Comparison of ENCODE assay signal across 1 cellular context in the genomic region with DNA sequence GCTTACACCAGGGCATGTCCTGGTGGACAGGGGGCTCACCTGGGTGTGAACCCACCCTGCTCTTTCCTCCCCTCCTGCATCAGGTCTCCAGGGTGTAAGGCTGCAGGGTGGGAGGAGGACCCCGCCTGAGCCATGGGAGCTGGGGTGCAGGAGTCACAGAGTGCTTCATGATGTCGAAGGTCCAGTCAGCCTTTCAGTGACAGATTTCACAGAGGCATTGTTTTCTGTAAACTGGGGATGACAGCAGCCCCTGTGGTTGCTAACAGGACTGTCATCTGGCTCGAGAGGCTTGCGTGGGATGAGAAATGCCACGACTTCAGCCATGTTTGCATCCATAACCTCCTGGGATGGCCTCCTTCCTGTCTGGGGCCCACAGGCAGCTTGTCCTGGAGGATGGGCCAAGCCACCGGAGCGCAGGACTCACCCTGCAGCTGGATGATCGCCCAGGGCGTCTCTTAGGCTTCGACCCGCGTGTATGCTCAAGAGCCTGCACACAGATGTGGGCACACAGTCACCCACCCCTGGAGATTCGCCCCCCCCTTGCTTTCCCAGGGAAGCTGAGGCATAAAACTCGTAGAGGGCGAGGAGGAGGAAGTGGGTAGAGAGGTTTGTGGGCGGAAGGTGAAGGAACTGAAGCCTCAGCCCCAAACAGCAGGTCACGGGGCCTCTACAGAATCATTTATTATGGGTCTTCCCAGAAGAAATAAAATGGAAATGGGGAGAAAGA.
TF ChIP-seq lines count a peak whose summit lies in the region.

No MANE protein-coding gene starts in this region.

TF ChIP-seq in GM12878, 131 proteins besides CTCF, POLR2A, EP300 and RAD21 (continues in another document):
- TF ChIP-seq PKNOX1 (IDR thresholded peaks at IDR 0.05) (0 out of 2 replicates have a peak, but pooled peaks have one; percentile 34), SIX5 (IDR thresholded peaks at IDR 0.05; ENCODE audit: low read depth, low read length, severe bottlenecking) (no peak), LARP7 (IDR thresholded peaks at IDR 0.05) (no peak), HDAC6 (IDR thresholded peaks at IDR 0.05; ENCODE audit: unreplicated experiment) (no peak), SKIL (IDR thresholded peaks at IDR 0.05; ENCODE audit: low read depth, poor library complexity, severe bottlenecking) (no peak), STAT1 (conservative IDR thresholded peaks at IDR 0.05) (no peak), WRNIP1 (IDR thresholded peaks at IDR 0.05; ENCODE audit: borderline replicate concordance, low read depth, low read length) (no peak), PBX3 (IDR thresholded peaks at IDR 0.05; ENCODE audit: insufficient replicate concordance, low read depth, low read length) (peak; percentile 9), JUND (IDR thresholded peaks at IDR 0.05; ENCODE audit: low read depth, low read length) (no peak), MEF2B (IDR thresholded peaks at IDR 0.05; ENCODE audit: partially characterized antibody, poor library complexity, severe bottlenecking) (no peak), ZNF274 (IDR thresholded peaks at IDR 0.05; ENCODE audit: insufficient read depth, insufficient read length) (no peak), DPF2 (IDR thresholded peaks at IDR 0.05) (peak; percentile 67; the same call in 1 of the 2 replicates), ZZZ3 (IDR thresholded peaks at IDR 0.05; ENCODE audit: control insufficient read depth, insufficient read length, low read depth) (no peak), RFX5 (IDR thresholded peaks at IDR 0.05; ENCODE audit: low read depth, low read length) (no peak), SREBF2 (IDR thresholded peaks at IDR 0.05; ENCODE audit: low read length) (no peak), POLR2AphosphoS5 (IDR thresholded peaks at IDR 0.05; ENCODE audit: low read length) (no peak), MTA2 (IDR thresholded peaks at IDR 0.05; ENCODE audit: low read depth) (peak; percentile 34; the same call in 1 of the 2 replicates), SUZ12 (IDR thresholded peaks at IDR 0.05; ENCODE audit: unreplicated experiment) (no peak), ATF7 (IDR thresholded peaks at IDR 0.05; ENCODE audit: low read depth) (no peak), HDAC2 (IDR thresholded peaks at IDR 0.05) (no peak), NBN (IDR thresholded peaks at IDR 0.05) (0 out of 2 replicates have a peak, but pooled peaks have one; percentile 32), TARDBP (IDR thresholded peaks at IDR 0.05; ENCODE audit: borderline replicate concordance) (no peak), GABPA (IDR thresholded peaks at IDR 0.05; ENCODE audit: low read depth) (no peak), SPI1 (IDR thresholded peaks at IDR 0.05; ENCODE audit: borderline replicate concordance, insufficient read depth, low read depth, low read length) (peak; percentile 75), BCLAF1 (IDR thresholded peaks at IDR 0.05) (no peak), FOS (IDR thresholded peaks at IDR 0.05; ENCODE audit: borderline replicate concordance, extremely low read depth, insufficient read length) (no peak), EED (IDR thresholded peaks at IDR 0.05; ENCODE audit: low read depth) (peak; percentile 60), SMAD1 (IDR thresholded peaks at IDR 0.05; ENCODE audit: low read depth, partially characterized antibody) (no peak)
- TF ChIP-seq, protein P1, sequence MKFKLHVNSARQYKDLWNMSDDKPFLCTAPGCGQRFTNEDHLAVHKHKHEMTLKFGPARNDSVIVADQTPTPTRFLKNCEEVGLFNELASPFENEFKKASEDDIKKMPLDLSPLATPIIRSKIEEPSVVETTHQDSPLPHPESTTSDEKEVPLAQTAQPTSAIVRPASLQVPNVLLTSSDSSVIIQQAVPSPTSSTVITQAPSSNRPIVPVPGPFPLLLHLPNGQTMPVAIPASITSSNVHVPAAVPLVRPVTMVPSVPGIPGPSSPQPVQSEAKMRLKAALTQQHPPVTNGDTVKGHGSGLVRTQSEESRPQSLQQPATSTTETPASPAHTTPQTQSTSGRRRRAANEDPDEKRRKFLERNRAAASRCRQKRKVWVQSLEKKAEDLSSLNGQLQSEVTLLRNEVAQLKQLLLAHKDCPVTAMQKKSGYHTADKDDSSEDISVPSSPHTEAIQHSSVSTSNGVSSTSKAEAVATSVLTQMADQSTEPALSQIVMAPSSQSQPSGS (IDR thresholded peaks at IDR 0.05; ENCODE audit: low read length): no peak
- TF ChIP-seq, protein P2, sequence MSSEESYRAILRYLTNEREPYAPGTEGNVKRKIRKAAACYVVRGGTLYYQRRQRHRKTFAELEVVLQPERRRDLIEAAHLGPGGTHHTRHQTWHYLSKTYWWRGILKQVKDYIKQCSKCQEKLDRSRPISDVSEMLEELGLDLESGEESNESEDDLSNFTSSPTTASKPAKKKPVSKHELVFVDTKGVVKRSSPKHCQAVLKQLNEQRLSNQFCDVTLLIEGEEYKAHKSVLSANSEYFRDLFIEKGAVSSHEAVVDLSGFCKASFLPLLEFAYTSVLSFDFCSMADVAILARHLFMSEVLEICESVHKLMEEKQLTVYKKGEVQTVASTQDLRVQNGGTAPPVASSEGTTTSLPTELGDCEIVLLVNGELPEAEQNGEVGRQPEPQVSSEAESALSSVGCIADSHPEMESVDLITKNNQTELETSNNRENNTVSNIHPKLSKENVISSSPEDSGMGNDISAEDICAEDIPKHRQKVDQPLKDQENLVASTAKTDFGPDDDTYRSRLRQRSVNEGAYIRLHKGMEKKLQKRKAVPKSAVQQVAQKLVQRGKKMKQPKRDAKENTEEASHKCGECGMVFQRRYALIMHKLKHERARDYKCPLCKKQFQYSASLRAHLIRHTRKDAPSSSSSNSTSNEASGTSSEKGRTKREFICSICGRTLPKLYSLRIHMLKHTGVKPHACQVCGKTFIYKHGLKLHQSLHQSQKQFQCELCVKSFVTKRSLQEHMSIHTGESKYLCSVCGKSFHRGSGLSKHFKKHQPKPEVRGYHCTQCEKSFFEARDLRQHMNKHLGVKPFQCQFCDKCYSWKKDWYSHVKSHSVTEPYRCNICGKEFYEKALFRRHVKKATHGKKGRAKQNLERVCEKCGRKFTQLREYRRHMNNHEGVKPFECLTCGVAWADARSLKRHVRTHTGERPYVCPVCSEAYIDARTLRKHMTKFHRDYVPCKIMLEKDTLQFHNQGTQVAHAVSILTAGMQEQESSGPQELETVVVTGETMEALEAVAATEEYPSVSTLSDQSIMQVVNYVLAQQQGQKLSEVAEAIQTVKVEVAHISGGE (CRISPR knock-in tag; IDR thresholded peaks at IDR 0.05): no peak
- TF ChIP-seq, protein P3, sequence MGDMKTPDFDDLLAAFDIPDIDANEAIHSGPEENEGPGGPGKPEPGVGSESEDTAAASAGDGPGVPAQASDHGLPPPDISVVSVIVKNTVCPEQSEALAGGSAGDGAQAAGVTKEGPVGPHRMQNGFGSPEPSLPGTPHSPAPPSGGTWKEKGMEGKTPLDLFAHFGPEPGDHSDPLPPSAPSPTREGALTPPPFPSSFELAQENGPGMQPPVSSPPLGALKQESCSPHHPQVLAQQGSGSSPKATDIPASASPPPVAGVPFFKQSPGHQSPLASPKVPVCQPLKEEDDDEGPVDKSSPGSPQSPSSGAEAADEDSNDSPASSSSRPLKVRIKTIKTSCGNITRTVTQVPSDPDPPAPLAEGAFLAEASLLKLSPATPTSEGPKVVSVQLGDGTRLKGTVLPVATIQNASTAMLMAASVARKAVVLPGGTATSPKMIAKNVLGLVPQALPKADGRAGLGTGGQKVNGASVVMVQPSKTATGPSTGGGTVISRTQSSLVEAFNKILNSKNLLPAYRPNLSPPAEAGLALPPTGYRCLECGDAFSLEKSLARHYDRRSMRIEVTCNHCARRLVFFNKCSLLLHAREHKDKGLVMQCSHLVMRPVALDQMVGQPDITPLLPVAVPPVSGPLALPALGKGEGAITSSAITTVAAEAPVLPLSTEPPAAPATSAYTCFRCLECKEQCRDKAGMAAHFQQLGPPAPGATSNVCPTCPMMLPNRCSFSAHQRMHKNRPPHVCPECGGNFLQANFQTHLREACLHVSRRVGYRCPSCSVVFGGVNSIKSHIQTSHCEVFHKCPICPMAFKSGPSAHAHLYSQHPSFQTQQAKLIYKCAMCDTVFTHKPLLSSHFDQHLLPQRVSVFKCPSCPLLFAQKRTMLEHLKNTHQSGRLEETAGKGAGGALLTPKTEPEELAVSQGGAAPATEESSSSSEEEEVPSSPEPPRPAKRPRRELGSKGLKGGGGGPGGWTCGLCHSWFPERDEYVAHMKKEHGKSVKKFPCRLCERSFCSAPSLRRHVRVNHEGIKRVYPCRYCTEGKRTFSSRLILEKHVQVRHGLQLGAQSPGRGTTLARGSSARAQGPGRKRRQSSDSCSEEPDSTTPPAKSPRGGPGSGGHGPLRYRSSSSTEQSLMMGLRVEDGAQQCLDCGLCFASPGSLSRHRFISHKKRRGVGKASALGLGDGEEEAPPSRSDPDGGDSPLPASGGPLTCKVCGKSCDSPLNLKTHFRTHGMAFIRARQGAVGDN (IDR thresholded peaks at IDR 0.05): peak; percentile 42
- TF ChIP-seq, protein P4, sequence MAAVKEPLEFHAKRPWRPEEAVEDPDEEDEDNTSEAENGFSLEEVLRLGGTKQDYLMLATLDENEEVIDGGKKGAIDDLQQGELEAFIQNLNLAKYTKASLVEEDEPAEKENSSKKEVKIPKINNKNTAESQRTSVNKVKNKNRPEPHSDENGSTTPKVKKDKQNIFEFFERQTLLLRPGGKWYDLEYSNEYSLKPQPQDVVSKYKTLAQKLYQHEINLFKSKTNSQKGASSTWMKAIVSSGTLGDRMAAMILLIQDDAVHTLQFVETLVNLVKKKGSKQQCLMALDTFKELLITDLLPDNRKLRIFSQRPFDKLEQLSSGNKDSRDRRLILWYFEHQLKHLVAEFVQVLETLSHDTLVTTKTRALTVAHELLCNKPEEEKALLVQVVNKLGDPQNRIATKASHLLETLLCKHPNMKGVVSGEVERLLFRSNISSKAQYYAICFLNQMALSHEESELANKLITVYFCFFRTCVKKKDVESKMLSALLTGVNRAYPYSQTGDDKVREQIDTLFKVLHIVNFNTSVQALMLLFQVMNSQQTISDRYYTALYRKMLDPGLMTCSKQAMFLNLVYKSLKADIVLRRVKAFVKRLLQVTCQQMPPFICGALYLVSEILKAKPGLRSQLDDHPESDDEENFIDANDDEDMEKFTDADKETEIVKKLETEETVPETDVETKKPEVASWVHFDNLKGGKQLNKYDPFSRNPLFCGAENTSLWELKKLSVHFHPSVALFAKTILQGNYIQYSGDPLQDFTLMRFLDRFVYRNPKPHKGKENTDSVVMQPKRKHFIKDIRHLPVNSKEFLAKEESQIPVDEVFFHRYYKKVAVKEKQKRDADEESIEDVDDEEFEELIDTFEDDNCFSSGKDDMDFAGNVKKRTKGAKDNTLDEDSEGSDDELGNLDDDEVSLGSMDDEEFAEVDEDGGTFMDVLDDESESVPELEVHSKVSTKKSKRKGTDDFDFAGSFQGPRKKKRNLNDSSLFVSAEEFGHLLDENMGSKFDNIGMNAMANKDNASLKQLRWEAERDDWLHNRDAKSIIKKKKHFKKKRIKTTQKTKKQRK (IDR thresholded peaks at IDR 0.05; ENCODE audit: low read depth, low read length): no peak
